ENCODE assay signal across 2 cellular contexts in genomic region chr15:63382966-63383710, GRCh38.
TF ChIP-seq lines count a peak whose summit lies in the region.

No MANE protein-coding gene starts in this region.

TF ChIP-seq in GM23338, 12 proteins besides CTCF, POLR2A, EP300 and RAD21 (continued from another document):
- TF ChIP-seq REST (IDR thresholded peaks at IDR 0.05; ENCODE audit: unreplicated experiment) (no peak), STAT1 (IDR thresholded peaks at IDR 0.05; ENCODE audit: unreplicated experiment) (no peak), NANOG (IDR thresholded peaks at IDR 0.05; ENCODE audit: borderline replicate concordance) (no peak), ZNF114 (CRISPR knock-in tag; IDR thresholded peaks at IDR 0.05) (no peak), EZH2phosphoT487 (IDR thresholded peaks at IDR 0.05; ENCODE audit: unreplicated experiment) (no peak), POLR2AphosphoS5 (IDR thresholded peaks at IDR 0.05; ENCODE audit: low read depth) (no peak), ZNF462 (CRISPR knock-in tag; IDR thresholded peaks at IDR 0.05) (no peak), EZH2 (IDR thresholded peaks at IDR 0.05; ENCODE audit: low read depth, unreplicated experiment) (no peak), ZNF331 (CRISPR knock-in tag; IDR thresholded peaks at IDR 0.05; ENCODE audit: low read depth) (no peak)

TF ChIP-seq in WTC11, 78 proteins besides CTCF, POLR2A, EP300 and RAD21 (continued from another document):
- TF ChIP-seq, protein P1, sequence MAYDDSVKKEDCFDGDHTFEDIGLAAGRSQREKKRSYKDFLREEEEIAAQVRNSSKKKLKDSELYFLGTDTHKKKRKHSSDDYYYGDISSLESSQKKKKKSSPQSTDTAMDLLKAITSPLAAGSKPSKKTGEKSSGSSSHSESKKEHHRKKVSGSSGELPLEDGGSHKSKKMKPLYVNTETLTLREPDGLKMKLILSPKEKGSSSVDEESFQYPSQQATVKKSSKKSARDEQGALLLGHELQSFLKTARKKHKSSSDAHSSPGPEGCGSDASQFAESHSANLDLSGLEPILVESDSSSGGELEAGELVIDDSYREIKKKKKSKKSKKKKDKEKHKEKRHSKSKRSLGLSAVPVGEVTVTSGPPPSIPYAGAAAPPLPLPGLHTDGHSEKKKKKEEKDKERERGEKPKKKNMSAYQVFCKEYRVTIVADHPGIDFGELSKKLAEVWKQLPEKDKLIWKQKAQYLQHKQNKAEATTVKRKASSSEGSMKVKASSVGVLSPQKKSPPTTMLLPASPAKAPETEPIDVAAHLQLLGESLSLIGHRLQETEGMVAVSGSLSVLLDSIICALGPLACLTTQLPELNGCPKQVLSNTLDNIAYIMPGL (CRISPR knock-in tag; IDR thresholded peaks at IDR 0.05): no peak
- TF ChIP-seq EMX1 (CRISPR knock-in tag; IDR thresholded peaks at IDR 0.05) (no peak), ZBTB21 (CRISPR knock-in tag; IDR thresholded peaks at IDR 0.05; ENCODE audit: borderline replicate concordance) (no peak), NFATC4 (CRISPR knock-in tag; IDR thresholded peaks at IDR 0.05) (no peak), ZNF232 (CRISPR knock-in tag; IDR thresholded peaks at IDR 0.05) (no peak), NR3C1 (CRISPR knock-in tag; conservative IDR thresholded peaks at IDR 0.05; ENCODE audit: low read depth) (no peak), ZNF423 (CRISPR knock-in tag; IDR thresholded peaks at IDR 0.05) (no peak), ETV6 (CRISPR knock-in tag; IDR thresholded peaks at IDR 0.05) (no peak), KAT7 (CRISPR knock-in tag; IDR thresholded peaks at IDR 0.05; ENCODE audit: borderline replicate concordance) (no peak), NR1H2 (CRISPR knock-in tag; IDR thresholded peaks at IDR 0.05) (no peak), JAZF1 (CRISPR knock-in tag; IDR thresholded peaks at IDR 0.05) (no peak)
- TF ChIP-seq, protein P2, sequence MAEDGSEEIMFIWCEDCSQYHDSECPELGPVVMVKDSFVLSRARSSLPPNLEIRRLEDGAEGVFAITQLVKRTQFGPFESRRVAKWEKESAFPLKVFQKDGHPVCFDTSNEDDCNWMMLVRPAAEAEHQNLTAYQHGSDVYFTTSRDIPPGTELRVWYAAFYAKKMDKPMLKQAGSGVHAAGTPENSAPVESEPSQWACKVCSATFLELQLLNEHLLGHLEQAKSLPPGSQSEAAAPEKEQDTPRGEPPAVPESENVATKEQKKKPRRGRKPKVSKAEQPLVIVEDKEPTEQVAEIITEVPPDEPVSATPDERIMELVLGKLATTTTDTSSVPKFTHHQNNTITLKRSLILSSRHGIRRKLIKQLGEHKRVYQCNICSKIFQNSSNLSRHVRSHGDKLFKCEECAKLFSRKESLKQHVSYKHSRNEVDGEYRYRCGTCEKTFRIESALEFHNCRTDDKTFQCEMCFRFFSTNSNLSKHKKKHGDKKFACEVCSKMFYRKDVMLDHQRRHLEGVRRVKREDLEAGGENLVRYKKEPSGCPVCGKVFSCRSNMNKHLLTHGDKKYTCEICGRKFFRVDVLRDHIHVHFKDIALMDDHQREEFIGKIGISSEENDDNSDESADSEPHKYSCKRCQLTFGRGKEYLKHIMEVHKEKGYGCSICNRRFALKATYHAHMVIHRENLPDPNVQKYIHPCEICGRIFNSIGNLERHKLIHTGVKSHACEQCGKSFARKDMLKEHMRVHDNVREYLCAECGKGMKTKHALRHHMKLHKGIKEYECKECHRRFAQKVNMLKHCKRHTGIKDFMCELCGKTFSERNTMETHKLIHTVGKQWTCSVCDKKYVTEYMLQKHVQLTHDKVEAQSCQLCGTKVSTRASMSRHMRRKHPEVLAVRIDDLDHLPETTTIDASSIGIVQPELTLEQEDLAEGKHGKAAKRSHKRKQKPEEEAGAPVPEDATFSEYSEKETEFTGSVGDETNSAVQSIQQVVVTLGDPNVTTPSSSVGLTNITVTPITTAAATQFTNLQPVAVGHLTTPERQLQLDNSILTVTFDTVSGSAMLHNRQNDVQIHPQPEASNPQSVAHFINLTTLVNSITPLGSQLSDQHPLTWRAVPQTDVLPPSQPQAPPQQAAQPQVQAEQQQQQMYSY (CRISPR knock-in tag; IDR thresholded peaks at IDR 0.05): no peak
